1 cellular context compared by ENCODE assay signal in the genomic region with DNA sequence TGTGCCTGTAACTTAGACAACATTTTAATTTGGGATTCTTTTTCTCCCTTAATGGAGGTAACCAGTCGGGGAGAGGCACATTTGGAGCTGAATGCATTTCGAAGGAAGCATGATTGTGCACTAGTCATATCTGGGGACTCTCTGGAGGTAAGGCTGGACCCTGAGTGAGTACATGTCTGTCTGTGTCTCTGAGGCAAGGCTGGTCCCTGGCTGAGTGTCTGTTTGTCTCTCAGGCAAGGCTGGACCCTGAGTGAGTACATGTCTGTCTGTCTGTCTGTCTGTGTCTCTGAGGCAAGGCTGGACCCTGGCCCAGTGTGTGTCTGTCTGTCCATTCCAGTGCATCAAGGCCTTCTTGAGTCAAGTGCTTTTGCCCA.
TF ChIP-seq lines count a peak whose summit lies in the region.

No MANE protein-coding gene starts in this region.

TF ChIP-seq in WTC11, 78 proteins besides CTCF, POLR2A, EP300 and RAD21 (continued from another document):
- TF ChIP-seq, protein P1, sequence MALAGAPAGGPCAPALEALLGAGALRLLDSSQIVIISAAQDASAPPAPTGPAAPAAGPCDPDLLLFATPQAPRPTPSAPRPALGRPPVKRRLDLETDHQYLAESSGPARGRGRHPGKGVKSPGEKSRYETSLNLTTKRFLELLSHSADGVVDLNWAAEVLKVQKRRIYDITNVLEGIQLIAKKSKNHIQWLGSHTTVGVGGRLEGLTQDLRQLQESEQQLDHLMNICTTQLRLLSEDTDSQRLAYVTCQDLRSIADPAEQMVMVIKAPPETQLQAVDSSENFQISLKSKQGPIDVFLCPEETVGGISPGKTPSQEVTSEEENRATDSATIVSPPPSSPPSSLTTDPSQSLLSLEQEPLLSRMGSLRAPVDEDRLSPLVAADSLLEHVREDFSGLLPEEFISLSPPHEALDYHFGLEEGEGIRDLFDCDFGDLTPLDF (CRISPR knock-in tag; IDR thresholded peaks at IDR 0.05): no peak
- TF ChIP-seq NFYB (CRISPR knock-in tag; conservative IDR thresholded peaks at IDR 0.05; ENCODE audit: low read depth) (no peak), ZBTB21 (CRISPR knock-in tag; IDR thresholded peaks at IDR 0.05; ENCODE audit: borderline replicate concordance) (no peak), NFE2L1 (CRISPR knock-in tag; IDR thresholded peaks at IDR 0.05) (no peak), ZNF423 (CRISPR knock-in tag; IDR thresholded peaks at IDR 0.05) (no peak), GRHL2 (CRISPR knock-in tag; IDR thresholded peaks at IDR 0.05; ENCODE audit: insufficient replicate concordance, severe bottlenecking) (no peak), JAZF1 (CRISPR knock-in tag; IDR thresholded peaks at IDR 0.05) (no peak), HMGA2 (CRISPR knock-in tag; IDR thresholded peaks at IDR 0.05) (no peak), ZNF416 (CRISPR knock-in tag; IDR thresholded peaks at IDR 0.05) (no peak), SP1 (CRISPR knock-in tag; conservative IDR thresholded peaks at IDR 0.05) (no peak), NFATC4 (CRISPR knock-in tag; IDR thresholded peaks at IDR 0.05) (no peak), ATF1 (CRISPR knock-in tag; IDR thresholded peaks at IDR 0.05) (no peak)
- TF ChIP-seq, protein P2, sequence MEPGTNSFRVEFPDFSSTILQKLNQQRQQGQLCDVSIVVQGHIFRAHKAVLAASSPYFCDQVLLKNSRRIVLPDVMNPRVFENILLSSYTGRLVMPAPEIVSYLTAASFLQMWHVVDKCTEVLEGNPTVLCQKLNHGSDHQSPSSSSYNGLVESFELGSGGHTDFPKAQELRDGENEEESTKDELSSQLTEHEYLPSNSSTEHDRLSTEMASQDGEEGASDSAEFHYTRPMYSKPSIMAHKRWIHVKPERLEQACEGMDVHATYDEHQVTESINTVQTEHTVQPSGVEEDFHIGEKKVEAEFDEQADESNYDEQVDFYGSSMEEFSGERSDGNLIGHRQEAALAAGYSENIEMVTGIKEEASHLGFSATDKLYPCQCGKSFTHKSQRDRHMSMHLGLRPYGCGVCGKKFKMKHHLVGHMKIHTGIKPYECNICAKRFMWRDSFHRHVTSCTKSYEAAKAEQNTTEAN (CRISPR knock-in tag; IDR thresholded peaks at IDR 0.05): no peak
- TF ChIP-seq, protein P3, sequence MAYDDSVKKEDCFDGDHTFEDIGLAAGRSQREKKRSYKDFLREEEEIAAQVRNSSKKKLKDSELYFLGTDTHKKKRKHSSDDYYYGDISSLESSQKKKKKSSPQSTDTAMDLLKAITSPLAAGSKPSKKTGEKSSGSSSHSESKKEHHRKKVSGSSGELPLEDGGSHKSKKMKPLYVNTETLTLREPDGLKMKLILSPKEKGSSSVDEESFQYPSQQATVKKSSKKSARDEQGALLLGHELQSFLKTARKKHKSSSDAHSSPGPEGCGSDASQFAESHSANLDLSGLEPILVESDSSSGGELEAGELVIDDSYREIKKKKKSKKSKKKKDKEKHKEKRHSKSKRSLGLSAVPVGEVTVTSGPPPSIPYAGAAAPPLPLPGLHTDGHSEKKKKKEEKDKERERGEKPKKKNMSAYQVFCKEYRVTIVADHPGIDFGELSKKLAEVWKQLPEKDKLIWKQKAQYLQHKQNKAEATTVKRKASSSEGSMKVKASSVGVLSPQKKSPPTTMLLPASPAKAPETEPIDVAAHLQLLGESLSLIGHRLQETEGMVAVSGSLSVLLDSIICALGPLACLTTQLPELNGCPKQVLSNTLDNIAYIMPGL (CRISPR knock-in tag; IDR thresholded peaks at IDR 0.05): no peak
- TF ChIP-seq, protein P4, sequence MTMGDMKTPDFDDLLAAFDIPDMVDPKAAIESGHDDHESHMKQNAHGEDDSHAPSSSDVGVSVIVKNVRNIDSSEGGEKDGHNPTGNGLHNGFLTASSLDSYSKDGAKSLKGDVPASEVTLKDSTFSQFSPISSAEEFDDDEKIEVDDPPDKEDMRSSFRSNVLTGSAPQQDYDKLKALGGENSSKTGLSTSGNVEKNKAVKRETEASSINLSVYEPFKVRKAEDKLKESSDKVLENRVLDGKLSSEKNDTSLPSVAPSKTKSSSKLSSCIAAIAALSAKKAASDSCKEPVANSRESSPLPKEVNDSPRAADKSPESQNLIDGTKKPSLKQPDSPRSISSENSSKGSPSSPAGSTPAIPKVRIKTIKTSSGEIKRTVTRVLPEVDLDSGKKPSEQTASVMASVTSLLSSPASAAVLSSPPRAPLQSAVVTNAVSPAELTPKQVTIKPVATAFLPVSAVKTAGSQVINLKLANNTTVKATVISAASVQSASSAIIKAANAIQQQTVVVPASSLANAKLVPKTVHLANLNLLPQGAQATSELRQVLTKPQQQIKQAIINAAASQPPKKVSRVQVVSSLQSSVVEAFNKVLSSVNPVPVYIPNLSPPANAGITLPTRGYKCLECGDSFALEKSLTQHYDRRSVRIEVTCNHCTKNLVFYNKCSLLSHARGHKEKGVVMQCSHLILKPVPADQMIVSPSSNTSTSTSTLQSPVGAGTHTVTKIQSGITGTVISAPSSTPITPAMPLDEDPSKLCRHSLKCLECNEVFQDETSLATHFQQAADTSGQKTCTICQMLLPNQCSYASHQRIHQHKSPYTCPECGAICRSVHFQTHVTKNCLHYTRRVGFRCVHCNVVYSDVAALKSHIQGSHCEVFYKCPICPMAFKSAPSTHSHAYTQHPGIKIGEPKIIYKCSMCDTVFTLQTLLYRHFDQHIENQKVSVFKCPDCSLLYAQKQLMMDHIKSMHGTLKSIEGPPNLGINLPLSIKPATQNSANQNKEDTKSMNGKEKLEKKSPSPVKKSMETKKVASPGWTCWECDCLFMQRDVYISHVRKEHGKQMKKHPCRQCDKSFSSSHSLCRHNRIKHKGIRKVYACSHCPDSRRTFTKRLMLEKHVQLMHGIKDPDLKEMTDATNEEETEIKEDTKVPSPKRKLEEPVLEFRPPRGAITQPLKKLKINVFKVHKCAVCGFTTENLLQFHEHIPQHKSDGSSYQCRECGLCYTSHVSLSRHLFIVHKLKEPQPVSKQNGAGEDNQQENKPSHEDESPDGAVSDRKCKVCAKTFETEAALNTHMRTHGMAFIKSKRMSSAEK (CRISPR knock-in tag; IDR thresholded peaks at IDR 0.05; ENCODE audit: borderline replicate concordance): no peak
- TF ChIP-seq, protein P5, sequence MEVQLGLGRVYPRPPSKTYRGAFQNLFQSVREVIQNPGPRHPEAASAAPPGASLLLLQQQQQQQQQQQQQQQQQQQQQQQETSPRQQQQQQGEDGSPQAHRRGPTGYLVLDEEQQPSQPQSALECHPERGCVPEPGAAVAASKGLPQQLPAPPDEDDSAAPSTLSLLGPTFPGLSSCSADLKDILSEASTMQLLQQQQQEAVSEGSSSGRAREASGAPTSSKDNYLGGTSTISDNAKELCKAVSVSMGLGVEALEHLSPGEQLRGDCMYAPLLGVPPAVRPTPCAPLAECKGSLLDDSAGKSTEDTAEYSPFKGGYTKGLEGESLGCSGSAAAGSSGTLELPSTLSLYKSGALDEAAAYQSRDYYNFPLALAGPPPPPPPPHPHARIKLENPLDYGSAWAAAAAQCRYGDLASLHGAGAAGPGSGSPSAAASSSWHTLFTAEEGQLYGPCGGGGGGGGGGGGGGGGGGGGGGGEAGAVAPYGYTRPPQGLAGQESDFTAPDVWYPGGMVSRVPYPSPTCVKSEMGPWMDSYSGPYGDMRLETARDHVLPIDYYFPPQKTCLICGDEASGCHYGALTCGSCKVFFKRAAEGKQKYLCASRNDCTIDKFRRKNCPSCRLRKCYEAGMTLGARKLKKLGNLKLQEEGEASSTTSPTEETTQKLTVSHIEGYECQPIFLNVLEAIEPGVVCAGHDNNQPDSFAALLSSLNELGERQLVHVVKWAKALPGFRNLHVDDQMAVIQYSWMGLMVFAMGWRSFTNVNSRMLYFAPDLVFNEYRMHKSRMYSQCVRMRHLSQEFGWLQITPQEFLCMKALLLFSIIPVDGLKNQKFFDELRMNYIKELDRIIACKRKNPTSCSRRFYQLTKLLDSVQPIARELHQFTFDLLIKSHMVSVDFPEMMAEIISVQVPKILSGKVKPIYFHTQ (CRISPR knock-in tag; IDR thresholded peaks at IDR 0.05): no peak
